ENCODE assay signal across 1 cellular context in the genomic region with DNA sequence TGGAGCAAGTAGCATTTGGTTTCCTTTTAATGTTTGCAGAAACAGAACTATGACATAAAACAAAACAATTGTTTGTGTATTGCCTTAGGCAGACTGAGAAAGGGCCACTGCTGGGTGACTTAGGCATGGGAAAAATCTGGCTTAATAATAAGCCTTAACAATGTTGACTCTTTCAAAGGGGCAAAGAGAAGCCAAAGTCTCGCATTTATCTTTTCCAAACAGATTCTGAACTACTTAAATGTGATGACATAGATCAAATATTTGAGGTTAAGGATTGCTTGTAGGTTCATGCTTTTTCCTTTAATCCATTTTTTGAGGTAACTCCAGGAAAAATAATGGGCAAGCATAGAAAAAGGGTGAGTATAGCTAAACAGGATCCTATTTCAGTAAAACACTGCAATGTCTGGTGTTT.
TF ChIP-seq lines count a peak whose summit lies in the region.

No MANE protein-coding gene starts in this region.

TF ChIP-seq in HepG2, 621 proteins besides CTCF, POLR2A, EP300 and RAD21 (continued from another document and continues in another):
- TF ChIP-seq, protein P1, sequence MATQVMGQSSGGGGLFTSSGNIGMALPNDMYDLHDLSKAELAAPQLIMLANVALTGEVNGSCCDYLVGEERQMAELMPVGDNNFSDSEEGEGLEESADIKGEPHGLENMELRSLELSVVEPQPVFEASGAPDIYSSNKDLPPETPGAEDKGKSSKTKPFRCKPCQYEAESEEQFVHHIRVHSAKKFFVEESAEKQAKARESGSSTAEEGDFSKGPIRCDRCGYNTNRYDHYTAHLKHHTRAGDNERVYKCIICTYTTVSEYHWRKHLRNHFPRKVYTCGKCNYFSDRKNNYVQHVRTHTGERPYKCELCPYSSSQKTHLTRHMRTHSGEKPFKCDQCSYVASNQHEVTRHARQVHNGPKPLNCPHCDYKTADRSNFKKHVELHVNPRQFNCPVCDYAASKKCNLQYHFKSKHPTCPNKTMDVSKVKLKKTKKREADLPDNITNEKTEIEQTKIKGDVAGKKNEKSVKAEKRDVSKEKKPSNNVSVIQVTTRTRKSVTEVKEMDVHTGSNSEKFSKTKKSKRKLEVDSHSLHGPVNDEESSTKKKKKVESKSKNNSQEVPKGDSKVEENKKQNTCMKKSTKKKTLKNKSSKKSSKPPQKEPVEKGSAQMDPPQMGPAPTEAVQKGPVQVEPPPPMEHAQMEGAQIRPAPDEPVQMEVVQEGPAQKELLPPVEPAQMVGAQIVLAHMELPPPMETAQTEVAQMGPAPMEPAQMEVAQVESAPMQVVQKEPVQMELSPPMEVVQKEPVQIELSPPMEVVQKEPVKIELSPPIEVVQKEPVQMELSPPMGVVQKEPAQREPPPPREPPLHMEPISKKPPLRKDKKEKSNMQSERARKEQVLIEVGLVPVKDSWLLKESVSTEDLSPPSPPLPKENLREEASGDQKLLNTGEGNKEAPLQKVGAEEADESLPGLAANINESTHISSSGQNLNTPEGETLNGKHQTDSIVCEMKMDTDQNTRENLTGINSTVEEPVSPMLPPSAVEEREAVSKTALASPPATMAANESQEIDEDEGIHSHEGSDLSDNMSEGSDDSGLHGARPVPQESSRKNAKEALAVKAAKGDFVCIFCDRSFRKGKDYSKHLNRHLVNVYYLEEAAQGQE (IDR thresholded peaks at IDR 0.05; ENCODE audit: borderline replicate concordance in 1 of 2, low read depth in 1 of 2, low read length in 2 of 2) = peak in 1 of 2 experiments; percentile 42; a peak in 1 of 4 replicates
- 0 out of 2 replicates have a peak, but pooled peaks have one; percentile 32 for TF ChIP-seq ZSCAN30 (CRISPR knock-in tag; IDR thresholded peaks at IDR 0.05)
- TF ChIP-seq RCOR2 (CRISPR knock-in tag; IDR thresholded peaks at IDR 0.05) = peak; percentile 91
- no peak for TF ChIP-seq SAFB2 (CRISPR knock-in tag; IDR thresholded peaks at IDR 0.05; ENCODE audit: borderline replicate concordance, low read depth)
- TF ChIP-seq, protein P2, sequence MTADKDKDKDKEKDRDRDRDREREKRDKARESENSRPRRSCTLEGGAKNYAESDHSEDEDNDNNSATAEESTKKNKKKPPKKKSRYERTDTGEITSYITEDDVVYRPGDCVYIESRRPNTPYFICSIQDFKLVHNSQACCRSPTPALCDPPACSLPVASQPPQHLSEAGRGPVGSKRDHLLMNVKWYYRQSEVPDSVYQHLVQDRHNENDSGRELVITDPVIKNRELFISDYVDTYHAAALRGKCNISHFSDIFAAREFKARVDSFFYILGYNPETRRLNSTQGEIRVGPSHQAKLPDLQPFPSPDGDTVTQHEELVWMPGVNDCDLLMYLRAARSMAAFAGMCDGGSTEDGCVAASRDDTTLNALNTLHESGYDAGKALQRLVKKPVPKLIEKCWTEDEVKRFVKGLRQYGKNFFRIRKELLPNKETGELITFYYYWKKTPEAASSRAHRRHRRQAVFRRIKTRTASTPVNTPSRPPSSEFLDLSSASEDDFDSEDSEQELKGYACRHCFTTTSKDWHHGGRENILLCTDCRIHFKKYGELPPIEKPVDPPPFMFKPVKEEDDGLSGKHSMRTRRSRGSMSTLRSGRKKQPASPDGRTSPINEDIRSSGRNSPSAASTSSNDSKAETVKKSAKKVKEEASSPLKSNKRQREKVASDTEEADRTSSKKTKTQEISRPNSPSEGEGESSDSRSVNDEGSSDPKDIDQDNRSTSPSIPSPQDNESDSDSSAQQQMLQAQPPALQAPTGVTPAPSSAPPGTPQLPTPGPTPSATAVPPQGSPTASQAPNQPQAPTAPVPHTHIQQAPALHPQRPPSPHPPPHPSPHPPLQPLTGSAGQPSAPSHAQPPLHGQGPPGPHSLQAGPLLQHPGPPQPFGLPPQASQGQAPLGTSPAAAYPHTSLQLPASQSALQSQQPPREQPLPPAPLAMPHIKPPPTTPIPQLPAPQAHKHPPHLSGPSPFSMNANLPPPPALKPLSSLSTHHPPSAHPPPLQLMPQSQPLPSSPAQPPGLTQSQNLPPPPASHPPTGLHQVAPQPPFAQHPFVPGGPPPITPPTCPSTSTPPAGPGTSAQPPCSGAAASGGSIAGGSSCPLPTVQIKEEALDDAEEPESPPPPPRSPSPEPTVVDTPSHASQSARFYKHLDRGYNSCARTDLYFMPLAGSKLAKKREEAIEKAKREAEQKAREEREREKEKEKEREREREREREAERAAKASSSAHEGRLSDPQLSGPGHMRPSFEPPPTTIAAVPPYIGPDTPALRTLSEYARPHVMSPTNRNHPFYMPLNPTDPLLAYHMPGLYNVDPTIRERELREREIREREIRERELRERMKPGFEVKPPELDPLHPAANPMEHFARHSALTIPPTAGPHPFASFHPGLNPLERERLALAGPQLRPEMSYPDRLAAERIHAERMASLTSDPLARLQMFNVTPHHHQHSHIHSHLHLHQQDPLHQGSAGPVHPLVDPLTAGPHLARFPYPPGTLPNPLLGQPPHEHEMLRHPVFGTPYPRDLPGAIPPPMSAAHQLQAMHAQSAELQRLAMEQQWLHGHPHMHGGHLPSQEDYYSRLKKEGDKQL (CRISPR knock-in tag; IDR thresholded peaks at IDR 0.05; ENCODE audit: low read depth) = peak; percentile 96
- TF ChIP-seq HHEX (CRISPR knock-in tag; IDR thresholded peaks at IDR 0.05) = peak; percentile 88
- peak; percentile 90 for TF ChIP-seq NFIC (IDR thresholded peaks at IDR 0.05; ENCODE audit: low read length)
- TF ChIP-seq GABPA (IDR thresholded peaks at IDR 0.05; ENCODE audit: low read depth, low read length) = no peak
- TF ChIP-seq GABPA (CRISPR knock-in tag; IDR thresholded peaks at IDR 0.05; ENCODE audit: low read depth) = no peak
- TF ChIP-seq ZNF598 (CRISPR knock-in tag; IDR thresholded peaks at IDR 0.05; ENCODE audit: borderline replicate concordance) = no peak
- TF ChIP-seq HDAC1 (CRISPR knock-in tag; IDR thresholded peaks at IDR 0.05) = peak; percentile 72
- TF ChIP-seq, protein P3, sequence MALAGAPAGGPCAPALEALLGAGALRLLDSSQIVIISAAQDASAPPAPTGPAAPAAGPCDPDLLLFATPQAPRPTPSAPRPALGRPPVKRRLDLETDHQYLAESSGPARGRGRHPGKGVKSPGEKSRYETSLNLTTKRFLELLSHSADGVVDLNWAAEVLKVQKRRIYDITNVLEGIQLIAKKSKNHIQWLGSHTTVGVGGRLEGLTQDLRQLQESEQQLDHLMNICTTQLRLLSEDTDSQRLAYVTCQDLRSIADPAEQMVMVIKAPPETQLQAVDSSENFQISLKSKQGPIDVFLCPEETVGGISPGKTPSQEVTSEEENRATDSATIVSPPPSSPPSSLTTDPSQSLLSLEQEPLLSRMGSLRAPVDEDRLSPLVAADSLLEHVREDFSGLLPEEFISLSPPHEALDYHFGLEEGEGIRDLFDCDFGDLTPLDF (CRISPR knock-in tag; IDR thresholded peaks at IDR 0.05) = 0 out of 2 replicates have a peak, but pooled peaks have one; percentile 63
- TF ChIP-seq, protein P4, sequence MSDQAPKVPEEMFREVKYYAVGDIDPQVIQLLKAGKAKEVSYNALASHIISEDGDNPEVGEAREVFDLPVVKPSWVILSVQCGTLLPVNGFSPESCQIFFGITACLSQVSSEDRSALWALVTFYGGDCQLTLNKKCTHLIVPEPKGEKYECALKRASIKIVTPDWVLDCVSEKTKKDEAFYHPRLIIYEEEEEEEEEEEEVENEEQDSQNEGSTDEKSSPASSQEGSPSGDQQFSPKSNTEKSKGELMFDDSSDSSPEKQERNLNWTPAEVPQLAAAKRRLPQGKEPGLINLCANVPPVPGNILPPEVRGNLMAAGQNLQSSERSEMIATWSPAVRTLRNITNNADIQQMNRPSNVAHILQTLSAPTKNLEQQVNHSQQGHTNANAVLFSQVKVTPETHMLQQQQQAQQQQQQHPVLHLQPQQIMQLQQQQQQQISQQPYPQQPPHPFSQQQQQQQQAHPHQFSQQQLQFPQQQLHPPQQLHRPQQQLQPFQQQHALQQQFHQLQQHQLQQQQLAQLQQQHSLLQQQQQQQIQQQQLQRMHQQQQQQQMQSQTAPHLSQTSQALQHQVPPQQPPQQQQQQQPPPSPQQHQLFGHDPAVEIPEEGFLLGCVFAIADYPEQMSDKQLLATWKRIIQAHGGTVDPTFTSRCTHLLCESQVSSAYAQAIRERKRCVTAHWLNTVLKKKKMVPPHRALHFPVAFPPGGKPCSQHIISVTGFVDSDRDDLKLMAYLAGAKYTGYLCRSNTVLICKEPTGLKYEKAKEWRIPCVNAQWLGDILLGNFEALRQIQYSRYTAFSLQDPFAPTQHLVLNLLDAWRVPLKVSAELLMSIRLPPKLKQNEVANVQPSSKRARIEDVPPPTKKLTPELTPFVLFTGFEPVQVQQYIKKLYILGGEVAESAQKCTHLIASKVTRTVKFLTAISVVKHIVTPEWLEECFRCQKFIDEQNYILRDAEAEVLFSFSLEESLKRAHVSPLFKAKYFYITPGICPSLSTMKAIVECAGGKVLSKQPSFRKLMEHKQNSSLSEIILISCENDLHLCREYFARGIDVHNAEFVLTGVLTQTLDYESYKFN (CRISPR knock-in tag; conservative IDR thresholded peaks at IDR 0.05) = peak; percentile 91
- TF ChIP-seq ELF3 (CRISPR knock-in tag; IDR thresholded peaks at IDR 0.05) = peak; percentile 51; the same call in 1 of the 2 replicates
- TF ChIP-seq CREM (IDR thresholded peaks at IDR 0.05) = peak; percentile 85; the same call in 1 of the 2 replicates
- no peak for TF ChIP-seq CREM (CRISPR knock-in tag; IDR thresholded peaks at IDR 0.05)
- TF ChIP-seq SOX5 (CRISPR knock-in tag; IDR thresholded peaks at IDR 0.05; ENCODE audit: borderline replicate concordance) = peak; percentile 91
- TF ChIP-seq SATB2 (CRISPR knock-in tag; IDR thresholded peaks at IDR 0.05) = 0 out of 2 replicates have a peak, but pooled peaks have one; percentile 58
- TF ChIP-seq, protein P5, sequence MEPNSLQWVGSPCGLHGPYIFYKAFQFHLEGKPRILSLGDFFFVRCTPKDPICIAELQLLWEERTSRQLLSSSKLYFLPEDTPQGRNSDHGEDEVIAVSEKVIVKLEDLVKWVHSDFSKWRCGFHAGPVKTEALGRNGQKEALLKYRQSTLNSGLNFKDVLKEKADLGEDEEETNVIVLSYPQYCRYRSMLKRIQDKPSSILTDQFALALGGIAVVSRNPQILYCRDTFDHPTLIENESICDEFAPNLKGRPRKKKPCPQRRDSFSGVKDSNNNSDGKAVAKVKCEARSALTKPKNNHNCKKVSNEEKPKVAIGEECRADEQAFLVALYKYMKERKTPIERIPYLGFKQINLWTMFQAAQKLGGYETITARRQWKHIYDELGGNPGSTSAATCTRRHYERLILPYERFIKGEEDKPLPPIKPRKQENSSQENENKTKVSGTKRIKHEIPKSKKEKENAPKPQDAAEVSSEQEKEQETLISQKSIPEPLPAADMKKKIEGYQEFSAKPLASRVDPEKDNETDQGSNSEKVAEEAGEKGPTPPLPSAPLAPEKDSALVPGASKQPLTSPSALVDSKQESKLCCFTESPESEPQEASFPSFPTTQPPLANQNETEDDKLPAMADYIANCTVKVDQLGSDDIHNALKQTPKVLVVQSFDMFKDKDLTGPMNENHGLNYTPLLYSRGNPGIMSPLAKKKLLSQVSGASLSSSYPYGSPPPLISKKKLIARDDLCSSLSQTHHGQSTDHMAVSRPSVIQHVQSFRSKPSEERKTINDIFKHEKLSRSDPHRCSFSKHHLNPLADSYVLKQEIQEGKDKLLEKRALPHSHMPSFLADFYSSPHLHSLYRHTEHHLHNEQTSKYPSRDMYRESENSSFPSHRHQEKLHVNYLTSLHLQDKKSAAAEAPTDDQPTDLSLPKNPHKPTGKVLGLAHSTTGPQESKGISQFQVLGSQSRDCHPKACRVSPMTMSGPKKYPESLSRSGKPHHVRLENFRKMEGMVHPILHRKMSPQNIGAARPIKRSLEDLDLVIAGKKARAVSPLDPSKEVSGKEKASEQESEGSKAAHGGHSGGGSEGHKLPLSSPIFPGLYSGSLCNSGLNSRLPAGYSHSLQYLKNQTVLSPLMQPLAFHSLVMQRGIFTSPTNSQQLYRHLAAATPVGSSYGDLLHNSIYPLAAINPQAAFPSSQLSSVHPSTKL (CRISPR knock-in tag; IDR thresholded peaks at IDR 0.05) = peak; percentile 98
- no peak for TF ChIP-seq ZNF180 (CRISPR knock-in tag; IDR thresholded peaks at IDR 0.05; ENCODE audit: borderline replicate concordance, low read depth)
- TF ChIP-seq TCF7 (IDR thresholded peaks at IDR 0.05; ENCODE audit: low read depth) = peak; percentile 90
- peak; percentile 73; the same call in 1 of the 2 replicates for TF ChIP-seq MED13 (CRISPR knock-in tag; IDR thresholded peaks at IDR 0.05)
- TF ChIP-seq, protein P6, sequence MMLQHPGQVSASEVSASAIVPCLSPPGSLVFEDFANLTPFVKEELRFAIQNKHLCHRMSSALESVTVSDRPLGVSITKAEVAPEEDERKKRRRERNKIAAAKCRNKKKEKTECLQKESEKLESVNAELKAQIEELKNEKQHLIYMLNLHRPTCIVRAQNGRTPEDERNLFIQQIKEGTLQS (CRISPR knock-in tag; IDR thresholded peaks at IDR 0.05) = peak; percentile 70; the same call in 1 of the 2 replicates
- peak; percentile 62; the same call in 1 of the 2 replicates for TF ChIP-seq TBX3 (IDR thresholded peaks at IDR 0.05; ENCODE audit: borderline replicate concordance)
- TF ChIP-seq, protein P7, sequence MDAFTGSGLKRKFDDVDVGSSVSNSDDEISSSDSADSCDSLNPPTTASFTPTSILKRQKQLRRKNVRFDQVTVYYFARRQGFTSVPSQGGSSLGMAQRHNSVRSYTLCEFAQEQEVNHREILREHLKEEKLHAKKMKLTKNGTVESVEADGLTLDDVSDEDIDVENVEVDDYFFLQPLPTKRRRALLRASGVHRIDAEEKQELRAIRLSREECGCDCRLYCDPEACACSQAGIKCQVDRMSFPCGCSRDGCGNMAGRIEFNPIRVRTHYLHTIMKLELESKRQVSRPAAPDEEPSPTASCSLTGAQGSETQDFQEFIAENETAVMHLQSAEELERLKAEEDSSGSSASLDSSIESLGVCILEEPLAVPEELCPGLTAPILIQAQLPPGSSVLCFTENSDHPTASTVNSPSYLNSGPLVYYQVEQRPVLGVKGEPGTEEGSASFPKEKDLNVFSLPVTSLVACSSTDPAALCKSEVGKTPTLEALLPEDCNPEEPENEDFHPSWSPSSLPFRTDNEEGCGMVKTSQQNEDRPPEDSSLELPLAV (CRISPR knock-in tag; conservative IDR thresholded peaks at IDR 0.05; ENCODE audit: low read depth) = no peak
- TF ChIP-seq SOX6 (IDR thresholded peaks at IDR 0.05) = no peak
- TF ChIP-seq SOX6 (CRISPR knock-in tag; IDR thresholded peaks at IDR 0.05) = peak; percentile 95
- no peak for TF ChIP-seq AKAP8 (CRISPR knock-in tag; IDR thresholded peaks at IDR 0.05)
- TF ChIP-seq ZNF207 (IDR thresholded peaks at IDR 0.05; ENCODE audit: borderline replicate concordance) = no peak
- peak; percentile 95 for TF ChIP-seq HMG20A (CRISPR knock-in tag; IDR thresholded peaks at IDR 0.05; ENCODE audit: borderline replicate concordance)
- peak; percentile 95 for TF ChIP-seq PITX1 (CRISPR knock-in tag; IDR thresholded peaks at IDR 0.05)
- TF ChIP-seq SP140L (CRISPR knock-in tag; IDR thresholded peaks at IDR 0.05; ENCODE audit: borderline replicate concordance) = 0 out of 2 replicates have a peak, but pooled peaks have one; percentile 68
- TF ChIP-seq STAT5B (CRISPR knock-in tag; IDR thresholded peaks at IDR 0.05) = 0 out of 2 replicates have a peak, but pooled peaks have one; percentile 26
- TF ChIP-seq, protein P8, sequence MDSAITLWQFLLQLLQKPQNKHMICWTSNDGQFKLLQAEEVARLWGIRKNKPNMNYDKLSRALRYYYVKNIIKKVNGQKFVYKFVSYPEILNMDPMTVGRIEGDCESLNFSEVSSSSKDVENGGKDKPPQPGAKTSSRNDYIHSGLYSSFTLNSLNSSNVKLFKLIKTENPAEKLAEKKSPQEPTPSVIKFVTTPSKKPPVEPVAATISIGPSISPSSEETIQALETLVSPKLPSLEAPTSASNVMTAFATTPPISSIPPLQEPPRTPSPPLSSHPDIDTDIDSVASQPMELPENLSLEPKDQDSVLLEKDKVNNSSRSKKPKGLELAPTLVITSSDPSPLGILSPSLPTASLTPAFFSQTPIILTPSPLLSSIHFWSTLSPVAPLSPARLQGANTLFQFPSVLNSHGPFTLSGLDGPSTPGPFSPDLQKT (CRISPR knock-in tag; IDR thresholded peaks at IDR 0.05; ENCODE audit: borderline replicate concordance) = no peak
- peak in 1 of 2 experiments; percentile 83; a peak in 2 of 4 replicates for TF ChIP-seq KLF16 (CRISPR knock-in tag; IDR thresholded peaks at IDR 0.05)
- TF ChIP-seq NR2F2 (IDR thresholded peaks at IDR 0.05; ENCODE audit: borderline replicate concordance, low read depth) = peak; percentile 97
- no peak for TF ChIP-seq MEF2D (CRISPR knock-in tag; IDR thresholded peaks at IDR 0.05)
